ENCODE assay signal across 27 cellular contexts in genomic region chr12:76786986-76787385, GRCh38.
"Had no signal": no experiment of that assay in that cellular context is flagged by ENCODE, and none has a peak within 500 bp of the region (broad histone marks: within the 10 kb centered on the region; RNA-seq: fewer than 3 reads in every experiment).

No MANE protein-coding gene starts in this region.

- FAIRE-seq: RCC 7860, TTC549 had no signal

- H3K27ac ChIP-seq: brain microvascular endothelial cell had no signal

- H3K9me3 Mint-ChIP-seq: activated T-helper 1 cell treated with anti-CD3 and anti-CD28 coated beads, Interleukin-12 subunit alpha, Interleukin-12 subunit beta, Interleukin-2, Interleukin-4 antibody, amounts not matched to agents 30 ng/mL and 10 ng/mL and 1 ng/mL, durations not matched to agents 14 hours and 24 hours and 36 hours had no signal

- DNase-seq: activated CD4-positive, alpha-beta T cell treated with anti-CD3 and anti-CD28 coated beads for 48 hours; activated CD4-positive, alpha-beta T cell treated with anti-CD3 and anti-CD28 coated beads, Interleukin-2, amount 50 U/mL, for 4 hours; activated CD8-positive, alpha-beta memory T cell treated with anti-CD3 and anti-CD28 coated beads, Interleukin-2, amount 10 ng/mL, durations not matched to agents 7 days and 5 days; activated effector memory CD4-positive, alpha-beta T cell treated with anti-CD3 and anti-CD28 coated beads, Interleukin-2, amount 50 U/mL, for 16 hours; activated naive CD4-positive, alpha-beta T cell treated with Interleukin-2 at 50 U/mL for 16 hours; activated naive CD8-positive, alpha-beta T cell treated with anti-CD3 and anti-CD28 coated beads, Interleukin-2, amount 50 U/mL, for 24 hours; activated T-cell treated with anti-CD3 and anti-CD28 coated beads, Interleukin-2, amount 50 U/mL, for 24 hours; amniotic stem cell; brain microvascular endothelial cell; caudate nucleus; Karpas-422; MM.1S; NCI-H1105; NCI-H1436 treated with DMSO at 0.1 percent for 48 hours; NCI-H187; NCI-H2081; NCI-H446; NCI-H524; PC-3; SHP77 treated with DMSO at 0.1 percent for 48 hours; T-helper 17 cell; T-helper 9 cell had no signal

- H3K4me3 Mint-ChIP-seq: activated CD8-positive, alpha-beta memory T cell treated with anti-CD3 and anti-CD28 coated beads, Interleukin-2, amount 10 ng/mL, durations not matched to agents 7 days and 5 days; activated naive CD8-positive, alpha-beta T cell treated with anti-CD3 and anti-CD28 coated beads, Interleukin-2, amount 50 U/mL, for 24 hours; activated T-cell treated with anti-CD3 and anti-CD28 coated beads, Interleukin-2, amount 50 U/mL, for 24 hours; activated T-helper 1 cell treated with anti-CD3 and anti-CD28 coated beads, Interleukin-12 subunit alpha, Interleukin-12 subunit beta, Interleukin-2, Interleukin-4 antibody, amounts not matched to agents 30 ng/mL and 10 ng/mL and 1 ng/mL, durations not matched to agents 14 hours and 24 hours and 36 hours; T-helper 17 cell had no signal

- H3K27me3 ChIP-seq: brain microvascular endothelial cell had no signal

- H3K36me3 ChIP-seq: brain microvascular endothelial cell had no signal

- ATAC-seq: activated CD4-positive, CD25-positive, alpha-beta regulatory T cell treated with anti-CD3 and anti-CD28 coated beads, Interleukin-2, amount 50 U/mL, for 24 hours; activated CD8-positive, alpha-beta memory T cell treated with anti-CD3 and anti-CD28 coated beads, Interleukin-2, amount 10 ng/mL, durations not matched to agents 7 days and 5 days; activated naive CD4-positive, alpha-beta T cell treated with anti-CD3 and anti-CD28 coated beads, Interleukin-2, amount 50 U/mL, for 72 hours; activated naive CD8-positive, alpha-beta T cell treated with anti-CD3 and anti-CD28 coated beads, Interleukin-2, amount 50 U/mL, for 24 hours; PC-3; T-helper 17 cell had no signal

- H3K27me3 Mint-ChIP-seq: activated CD8-positive, alpha-beta memory T cell treated with anti-CD3 and anti-CD28 coated beads, Interleukin-2, amount 10 ng/mL, durations not matched to agents 7 days and 5 days; activated naive CD8-positive, alpha-beta T cell treated with anti-CD3 and anti-CD28 coated beads, Interleukin-2, amount 50 U/mL, for 24 hours; activated T-cell treated with anti-CD3 and anti-CD28 coated beads, Interleukin-2, amount 50 U/mL, for 24 hours; T-helper 17 cell had no signal

- H3K27ac Mint-ChIP-seq: activated CD8-positive, alpha-beta memory T cell treated with anti-CD3 and anti-CD28 coated beads, Interleukin-2, amount 10 ng/mL, durations not matched to agents 7 days and 5 days; activated naive CD4-positive, alpha-beta T cell treated with anti-CD3 and anti-CD28 coated beads, Interleukin-2, amount 50 U/mL, for 72 hours; activated naive CD8-positive, alpha-beta T cell treated with anti-CD3 and anti-CD28 coated beads, Interleukin-2, amount 50 U/mL, for 24 hours; activated T-cell treated with anti-CD3 and anti-CD28 coated beads, Interleukin-2, amount 50 U/mL, for 24 hours; activated T-helper 1 cell treated with anti-CD3 and anti-CD28 coated beads, Interleukin-12 subunit alpha, Interleukin-12 subunit beta, Interleukin-2, Interleukin-4 antibody, amounts not matched to agents 30 ng/mL and 10 ng/mL and 1 ng/mL, durations not matched to agents 14 hours and 24 hours and 36 hours; T-helper 17 cell had no signal
